ENCODE assay signal across 20 cellular contexts in genomic region chrX:68932611-68933010, GRCh38.
A peak's percentile ranks its signal among the peaks of the same experiment; 100 is the strongest.
DNase-seq lines count a peak whose midpoint lies in the region; ATAC-seq and TF ChIP-seq lines count a peak whose summit lies in the region.
"Had no signal": no experiment of that assay in that cellular context is flagged by ENCODE, and none has a peak within 500 bp of the region (broad histone marks: within the 10 kb centered on the region; RNA-seq: fewer than 3 reads in every experiment).

No MANE protein-coding gene starts in this region.

- DNase-seq in PC-3 (peak; percentile 22), Right ventricle myocardium superior (no peak), mesothelial cell of epicardium (ENCODE audit: low spot score in 2 of 2, unreplicated experiment in 2 of 2) (no peak), activated T-cell treated with anti-CD3 and anti-CD28 coated beads for 4 hours (no peak)
- no peak for DNase-seq in stimulated activated naive B cell treated with anti-CD40 and anti-IgM and Interleukin-4, amounts not matched to agents 10 μg/mL and 1 μg/mL and 100 μg/mL, for 72 hours
- DNase-seq: activated CD4-positive, CD25-positive, alpha-beta regulatory T cell treated with anti-CD3 and anti-CD28 coated beads, Interleukin-2, amount 50 U/mL, for 72 hours; amygdala; IMR-90; mesendoderm; NCI-H187; NCI-H524 treated with DMSO at 0.1 percent for 48 hours; SK-N-SH; thyroid gland had no signal

- H3K9me3 Mint-ChIP-seq in mesothelial cell of epicardium = peaks cover 17% of the 10 kb centered on the region
- H3K9me3 Mint-ChIP-seq in stimulated activated naive B cell treated with anti-CD40 and anti-IgM and Interleukin-4, amounts not matched to agents 10 μg/mL and 1 μg/mL and 100 μg/mL, for 72 hours = no peaks in the 10 kb centered on the region
- H3K9me3 Mint-ChIP-seq: activated T-helper 2 cell treated with anti-CD3 and anti-CD28 coated beads, Interferon-gamma antibody, Interleukin-2, Interleukin-4, amounts not matched to agents 10 μg/mL and 5 μg/mL and 100 μg/mL, durations not matched to agents 14 hours and 24 hours and 36 hours; GM23338 had no signal

- H3K4me3 ChIP-seq in PC-3 (ENCODE audit: low read length) (no peak overlapping the region), subcutaneous abdominal adipose tissue (ENCODE audit: low read depth in 1 of 5, low read length in 5 of 5) (no peak overlapping the region)
- H3K4me3 ChIP-seq: gastroesophageal sphincter, GM23338, smooth muscle cell, thyroid gland had no signal

- no peak for TF ChIP-seq CTCF in PC-3 (conservative IDR thresholded peaks at IDR 0.05; ENCODE audit: low read depth, low read length)
- TF ChIP-seq CTCF in mesothelial cell of epicardium (IDR thresholded peaks at IDR 0.05; ENCODE audit: unreplicated experiment) = no peak

- H3K4me1 ChIP-seq in PC-3 (ENCODE audit: insufficient read depth, low read length) = peaks cover 42% of the 10 kb centered on the region
- H3K4me1 ChIP-seq in subcutaneous abdominal adipose tissue (ENCODE audit: control insufficient read depth in 5 of 5, insufficient read depth in 5 of 5, low read length in 5 of 5) = peaks cover 17 to 74% (median 57%) of the 10 kb centered on the region in 5 donors
- H3K4me1 ChIP-seq: gastroesophageal sphincter had no signal

- H3K27ac ChIP-seq in PC-3 (ENCODE audit: low read length) (peak overlapping the region; percentile 11; the same call in 1 of the 2 replicates), subcutaneous abdominal adipose tissue (ENCODE audit: low read depth, low read length) (peak overlapping the region; percentile 78)
- H3K27ac ChIP-seq: gastroesophageal sphincter, thyroid gland had no signal

- CTCF ChIA-PET in PC-3 (lab: Charles Lee) = no interaction called here

- H4K20me1 ChIP-seq in PC-3 (ENCODE audit: low read length) = no peaks in the 10 kb centered on the region

- H3K9ac ChIP-seq in PC-3 (ENCODE audit: low read length) = no peak overlapping the region
- peak overlapping the region in 2 of 5 donors; percentile 18 to 54 for H3K9ac ChIP-seq in subcutaneous abdominal adipose tissue (ENCODE audit: low read length in 5 of 5)
- H3K9ac ChIP-seq: SK-N-SH had no signal

- H3K36me3 ChIP-seq in PC-3 (ENCODE audit: low read depth, low read length) (no peaks in the 10 kb centered on the region), subcutaneous abdominal adipose tissue (ENCODE audit: control insufficient read depth in 5 of 5, insufficient read depth in 5 of 5, low read length in 5 of 5) (no peaks in the 10 kb centered on the region)
- H3K36me3 ChIP-seq: gastroesophageal sphincter, thyroid gland had no signal

- no peak overlapping the region for H3K4me3 Mint-ChIP-seq in mesothelial cell of epicardium
- H3K4me3 Mint-ChIP-seq in stimulated activated naive B cell treated with anti-CD40 and anti-IgM and Interleukin-4, amounts not matched to agents 10 μg/mL and 1 μg/mL and 100 μg/mL, for 72 hours = no peak overlapping the region
- H3K4me3 Mint-ChIP-seq: GM23338 had no signal

- H3F3A ChIP-seq in PC-3 (ENCODE audit: low read length, unreplicated experiment) = no peaks in the 10 kb centered on the region

- BruUV-seq in PC-3 (replicated peaks; lab: Mats Ljungman, UMichigan) = no TSS peak

- H3K4me1 Mint-ChIP-seq in mesothelial cell of epicardium = peaks cover 44% of the 10 kb centered on the region
- H3K4me1 Mint-ChIP-seq in stimulated activated naive B cell treated with anti-CD40 and anti-IgM and Interleukin-4, amounts not matched to agents 10 μg/mL and 1 μg/mL and 100 μg/mL, for 72 hours = peaks cover 0 to 2% of the 10 kb centered on the region in 2 donors

- no peaks in the 10 kb centered on the region for H3K79me2 ChIP-seq in PC-3 (ENCODE audit: low read length)

- H3K27me3 ChIP-seq in PC-3 (ENCODE audit: low read length) = no peaks in the 10 kb centered on the region
- peaks cover 0 to 11% (median 9%) of the 10 kb centered on the region in 5 donors for H3K27me3 ChIP-seq in subcutaneous abdominal adipose tissue (ENCODE audit: control insufficient read depth in 5 of 5, insufficient read depth in 4 of 5, low read length in 5 of 5)
- H3K27me3 ChIP-seq: gastroesophageal sphincter, thyroid gland had no signal

- peak overlapping the region; percentile 4; the same call in 1 of the 2 replicates for H3K4me2 ChIP-seq in PC-3 (ENCODE audit: low read length)
- H3K4me2 ChIP-seq: GM23338, SK-N-SH, smooth muscle cell had no signal

- H3K9me3 ChIP-seq in PC-3 (ENCODE audit: low read length) (no peaks in the 10 kb centered on the region), subcutaneous abdominal adipose tissue (ENCODE audit: control insufficient read depth in 5 of 5, low read length in 5 of 5) (no peaks in the 10 kb centered on the region)
- H3K9me3 ChIP-seq: gastroesophageal sphincter, SK-N-SH, thyroid gland had no signal

- intact Hi-C loops in PC-3 (cut with micrococcal nuclease) = loop anchor here (5.0 kb wide), 1 partner anchor 105 kb away; the partner anchor contains the start of gene EFNB1
- intact Hi-C loops in Right ventricle myocardium superior (cut with DNase I) = loop anchor here (10.0 kb wide), 1 partner anchor 62 kb away; no protein-coding TSS in a partner anchor

- POLR2A ChIA-PET in PC-3 (lab: Charles Lee; ENCODE audit: unreplicated experiment) = no interaction called here

- no peaks in the 10 kb centered on the region for H3K27me3 Mint-ChIP-seq in mesothelial cell of epicardium (ENCODE audit: low read depth)
- no peaks in the 10 kb centered on the region for H3K27me3 Mint-ChIP-seq in stimulated activated naive B cell treated with anti-CD40 and anti-IgM and Interleukin-4, amounts not matched to agents 10 μg/mL and 1 μg/mL and 100 μg/mL, for 72 hours

- ATAC-seq in PC-3 (no peak), Right ventricle myocardium superior (ENCODE audit: poor library complexity) (peak; percentile 78), GM18909 (IDR thresholded peaks at IDR 0.05; ENCODE audit: poor library complexity, unreplicated experiment) (no peak), HG02884 (IDR thresholded peaks at IDR 0.05; ENCODE audit: unreplicated experiment) (no peak)
- ATAC-seq in stimulated activated naive B cell treated with anti-CD40 and anti-IgM and Interleukin-4, amounts not matched to agents 10 μg/mL and 1 μg/mL and 100 μg/mL, for 72 hours (replicated peaks) = no peak
- ATAC-seq: gastroesophageal sphincter, GM23338 had no signal

- peak overlapping the region; percentile 85 for H3K27ac Mint-ChIP-seq in mesothelial cell of epicardium
- no peak overlapping the region for H3K27ac Mint-ChIP-seq in stimulated activated naive B cell treated with anti-CD40 and anti-IgM and Interleukin-4, amounts not matched to agents 10 μg/mL and 1 μg/mL and 100 μg/mL, for 72 hours
- H3K27ac Mint-ChIP-seq: activated T-helper 2 cell treated with anti-CD3 and anti-CD28 coated beads, Interferon-gamma antibody, Interleukin-2, Interleukin-4, amounts not matched to agents 10 μg/mL and 5 μg/mL and 100 μg/mL, durations not matched to agents 14 hours and 24 hours and 36 hours; GM23338 had no signal

- no peaks in the 10 kb centered on the region for H3K9me2 ChIP-seq in PC-3 (replicated peaks; ENCODE audit: low read length)
- H3K9me2 ChIP-seq: SK-N-SH had no signal

- no peaks in the 10 kb centered on the region for H3K36me3 Mint-ChIP-seq in mesothelial cell of epicardium
- H3K36me3 Mint-ChIP-seq in stimulated activated naive B cell treated with anti-CD40 and anti-IgM and Interleukin-4, amounts not matched to agents 10 μg/mL and 1 μg/mL and 100 μg/mL, for 72 hours = no peaks in the 10 kb centered on the region

- no peak overlapping the region for H2AFZ ChIP-seq in PC-3 (ENCODE audit: low read length)
- H2AFZ ChIP-seq: GM23338 had no signal
